In genomic region chr7:47967123-47967522, GRCh38 we compare ENCODE assay signal across 22 cellular contexts. TPM values are rescaled to one million over a fixed set of nuclear protein-coding genes. Genes with fewer than 3 reads are reported as not detected.
"Had no signal": no experiment of that assay in that cellular context is flagged by ENCODE, and none has a peak within 500 bp of the region (broad histone marks: within the 10 kb centered on the region; RNA-seq: fewer than 3 reads in every experiment).

No MANE protein-coding gene starts in this region.

- DNase-seq: activated B cell treated with CpG ODN at 0.5 μM for 24 hours; activated CD4-positive, alpha-beta memory T cell treated with anti-CD3 and anti-CD28 coated beads, Interleukin-2, amount 10 ng/mL, durations not matched to agents 7 days and 5 days; activated CD4-positive, alpha-beta T cell treated with anti-CD3 and anti-CD28 coated beads for 36 hours; activated CD8-positive, alpha-beta memory T cell treated with anti-CD3 and anti-CD28 coated beads, Interleukin-2, amount 50 U/mL, for 4 hours; activated effector memory CD4-positive, alpha-beta T cell treated with Interleukin-2 at 50 U/mL for 16 hours; activated naive CD4-positive, alpha-beta T cell treated with anti-CD3 and anti-CD28 coated beads, Interleukin-2, amount 50 U/mL, for 16 hours; activated T-cell treated with anti-CD3 and anti-CD28 coated beads, Interleukin-2, amount 50 U/mL, for 4 hours; aorta; colonic mucosa; dorsolateral prefrontal cortex; effector memory CD8-positive, alpha-beta T cell; left colon; lower lobe of right lung; naive thymus-derived CD4-positive, alpha-beta T cell; posterior cingulate gyrus; stimulated activated CD4-positive, alpha-beta T cell treated with anti-CD3 and anti-CD28 coated beads, Interleukin-2, amount 100 ng/mL, for 48 hours; stimulated activated naive CD8-positive, alpha-beta T cell treated with anti-CD3 and anti-CD28 coated beads, Interleukin-15, Interleukin-2, amounts not matched to agents 100 U/mL and 50 U/mL, for 24 hours; T1000; upper lobe of right lung had no signal

- H3K4me3 Mint-ChIP-seq: activated B cell treated with CpG ODN at 0.5 μM for 24 hours; activated CD4-positive, alpha-beta memory T cell treated with anti-CD3 and anti-CD28 coated beads, Interleukin-2, amount 10 ng/mL, durations not matched to agents 7 days and 5 days; activated CD4-positive, alpha-beta T cell treated with anti-CD3 and anti-CD28 coated beads for 36 hours; activated T-cell treated with anti-CD3 and anti-CD28 coated beads, Interleukin-2, amount 50 U/mL, for 4 hours; brain; effector memory CD8-positive, alpha-beta T cell; naive thymus-derived CD4-positive, alpha-beta T cell; neural crest cell had no signal

- H3K9me3 ChIP-seq: colonic mucosa, esophagus muscularis mucosa, lower lobe of right lung, upper lobe of right lung had no signal

- H3K27me3 ChIP-seq: colonic mucosa, dorsolateral prefrontal cortex, esophagus muscularis mucosa, upper lobe of right lung had no signal

- H3K27me3 Mint-ChIP-seq: activated B cell treated with CpG ODN at 0.5 μM for 24 hours; activated CD4-positive, alpha-beta memory T cell treated with anti-CD3 and anti-CD28 coated beads, Interleukin-2, amount 10 ng/mL, durations not matched to agents 7 days and 5 days; activated CD4-positive, alpha-beta T cell treated with anti-CD3 and anti-CD28 coated beads for 36 hours; brain; effector memory CD8-positive, alpha-beta T cell; naive thymus-derived CD4-positive, alpha-beta T cell had no signal

- ATAC-seq: activated CD4-positive, alpha-beta T cell treated with anti-CD3 and anti-CD28 coated beads for 36 hours; activated T-cell treated with anti-CD3 and anti-CD28 coated beads, Interleukin-2, amount 50 U/mL, for 4 hours; effector memory CD8-positive, alpha-beta T cell; left colon; lower lobe of right lung; naive thymus-derived CD4-positive, alpha-beta T cell; stimulated activated naive CD8-positive, alpha-beta T cell treated with anti-CD3 and anti-CD28 coated beads, Interleukin-15, Interleukin-2, amounts not matched to agents 100 U/mL and 50 U/mL, for 24 hours; upper lobe of right lung had no signal

- H3K27ac ChIP-seq: colonic mucosa, dorsolateral prefrontal cortex, esophagus muscularis mucosa, lower lobe of right lung, upper lobe of right lung had no signal

- H3K4me3 ChIP-seq: colonic mucosa, dorsolateral prefrontal cortex, esophagus muscularis mucosa, lower lobe of right lung, upper lobe of right lung had no signal

- H3K9me3 Mint-ChIP-seq: activated B cell treated with CpG ODN at 0.5 μM for 24 hours; activated CD4-positive, alpha-beta memory T cell treated with anti-CD3 and anti-CD28 coated beads, Interleukin-2, amount 10 ng/mL, durations not matched to agents 7 days and 5 days; activated T-cell treated with anti-CD3 and anti-CD28 coated beads, Interleukin-2, amount 50 U/mL, for 4 hours; brain; effector memory CD8-positive, alpha-beta T cell; neural crest cell had no signal

- H3K27ac Mint-ChIP-seq: activated B cell treated with CpG ODN at 0.5 μM for 24 hours; activated CD4-positive, alpha-beta memory T cell treated with anti-CD3 and anti-CD28 coated beads, Interleukin-2, amount 10 ng/mL, durations not matched to agents 7 days and 5 days; activated CD4-positive, alpha-beta T cell treated with anti-CD3 and anti-CD28 coated beads for 36 hours; brain had no signal

RNA-seq across cellular contexts. Expression of gene PKD1L1, which starts 18.9 kb away (rescaled TPM):
- polyA plus RNA-seq: aorta had no signal
